9 cellular contexts compared by ENCODE assay signal in the genomic region with DNA sequence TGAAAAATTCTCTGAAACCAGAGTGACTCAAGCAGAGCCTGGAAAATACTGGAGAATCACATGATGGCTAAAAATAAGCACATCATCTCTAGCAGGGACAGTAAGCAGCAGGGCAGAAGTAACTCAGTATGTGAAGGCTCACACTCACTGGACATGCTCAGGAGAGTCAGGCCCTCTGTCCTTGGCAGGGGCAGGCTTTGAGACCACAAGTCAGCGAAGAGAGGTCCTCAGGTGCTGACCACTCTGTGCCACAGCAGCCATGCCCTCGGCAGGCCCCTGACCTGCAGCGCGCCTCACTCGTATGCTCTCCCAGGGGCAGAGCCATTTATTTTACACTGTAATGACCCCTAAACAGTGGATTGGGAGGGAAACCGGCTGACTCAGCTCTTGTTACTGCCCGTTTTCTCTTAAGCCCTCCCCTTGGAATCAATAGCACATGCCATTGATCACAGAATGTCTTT.
DNase-seq lines count a peak whose midpoint lies in the region; TF ChIP-seq lines count a peak whose summit lies in the region.
"Had no signal": no experiment of that assay in that cellular context is flagged by ENCODE, and none has a peak within 500 bp of the region (broad histone marks: within the 10 kb centered on the region; RNA-seq: fewer than 3 reads in every experiment).

No MANE protein-coding gene starts in this region.

- H3K27ac ChIP-seq in SK-N-SH (ENCODE audit: low read depth in 2 of 2, low read length in 1 of 2) (peak overlapping the region; percentile 53 to 71), mucosa of rectum (ENCODE audit: low read depth in 2 of 2, low read length in 2 of 2) (peak overlapping the region; percentile 2 to 38), temporal lobe (ENCODE audit: low read depth, low read length) (peak overlapping the region; percentile 91), RWPE1 (no peak overlapping the region)

- H4K20me1 ChIP-seq in SK-N-SH (ENCODE audit: insufficient read depth), result no peaks in the 10 kb centered on the region

- H3K9ac ChIP-seq in SK-N-SH (no peak overlapping the region), mucosa of rectum (ENCODE audit: low read depth in 1 of 2, low read length in 2 of 2) (no peak overlapping the region)

- no peak overlapping the region for H2AFZ ChIP-seq in SK-N-SH (ENCODE audit: low read depth)

- no peak for TF ChIP-seq RAD21 in SK-N-SH (IDR thresholded peaks at IDR 0.05; ENCODE audit: low read length)

- peak overlapping the region; percentile 31; the same call in 1 of the 2 replicates for H3K4me2 ChIP-seq in SK-N-SH

- H3K36me3 ChIP-seq in SK-N-SH (replicated peaks in 1 of 2; ENCODE audit: control insufficient read depth in 1 of 2, insufficient read depth in 2 of 2, low read length in 1 of 2), result no peaks in the 10 kb centered on the region
- no peaks in the 10 kb centered on the region for H3K36me3 ChIP-seq in mucosa of rectum (ENCODE audit: control insufficient read depth in 2 of 2, insufficient read depth in 2 of 2, low read length in 2 of 2)

- DNase-seq in SK-N-SH, result no peak
- DNase-seq in fibroblast of mammary gland (ENCODE audit: low read depth), result peak; percentile 79
- DNase-seq in activated gamma-delta T cell (lab: John Stamatoyannopoulos, UW), result no peak
- no peak for DNase-seq in ecto neural progenitor cell (ENCODE audit: low spot score)
- no peak for DNase-seq in RWPE1 (ENCODE audit: low spot score)
- no peak for DNase-seq in SK-N-DZ (ENCODE audit: low spot score)
- DNase-seq: activated B cell treated with CpG ODN at 0.5 μM for 24 hours had no signal

- 91% methylated on average over 5 of the region's 7 CpGs for WGBS in SK-N-SH (ENCODE audit: low lambda C conversion rate)

- TF ChIP-seq CTCF in SK-N-SH (IDR thresholded peaks at IDR 0.05) (no peak), fibroblast of mammary gland (conservative IDR thresholded peaks at IDR 0.05; ENCODE audit: control insufficient read depth, insufficient read depth, low read depth, low read length) (no peak), RWPE1 (conservative IDR thresholded peaks at IDR 0.05; ENCODE audit: low read depth) (no peak)

- TF ChIP-seq EP300 in SK-N-SH (IDR thresholded peaks at IDR 0.05; ENCODE audit: borderline replicate concordance in 1 of 2, low read depth in 1 of 2, low read length in 1 of 2), result no peak

- H3F3A ChIP-seq in SK-N-SH (replicated peaks; ENCODE audit: insufficient read depth), result no peaks in the 10 kb centered on the region

- no peak overlapping the region for H3K4me3 ChIP-seq in SK-N-SH (ENCODE audit: low read depth in 2 of 2, low read length in 1 of 2)
- H3K4me3 ChIP-seq in fibroblast of mammary gland (ENCODE audit: control insufficient read depth, low read depth, low read length), result no peak overlapping the region
- H3K4me3 ChIP-seq in mucosa of rectum (ENCODE audit: low read length in 2 of 2), result no peak overlapping the region

- no peaks in the 10 kb centered on the region for H3K9me2 ChIP-seq in SK-N-SH

- POLR2A ChIA-PET in SK-N-SH (lab: Yijun Ruan, JAX) (no interaction called here), RWPE1 (lab: Yijun Ruan, JAX; ENCODE audit: low non-redundant PET) (no interaction called here)

- H3K27me3 ChIP-seq in SK-N-SH (ENCODE audit: insufficient read depth) (no peaks in the 10 kb centered on the region), mucosa of rectum (ENCODE audit: control insufficient read depth in 2 of 2, insufficient read depth in 2 of 2, low read length in 2 of 2) (no peaks in the 10 kb centered on the region)

- CTCF ChIA-PET in SK-N-SH (lab: Yijun Ruan, JAX) (no interaction called here), RWPE1 (lab: Yijun Ruan, JAX) (no interaction called here)

- H3K4me1 ChIP-seq in SK-N-SH (ENCODE audit: control insufficient read depth in 1 of 2, insufficient read depth in 2 of 2, low read depth in 1 of 2, low read length in 1 of 2) (peaks cover 4 to 28% of the 10 kb centered on the region in 2 experiments; a peak in 3 of 4 replicates), mucosa of rectum (ENCODE audit: control insufficient read depth in 2 of 2, insufficient read depth in 2 of 2, low read length in 2 of 2) (peaks cover 0 to 3% of the 10 kb centered on the region in 2 donors)

- H3K9me3 ChIP-seq in SK-N-SH (no peaks in the 10 kb centered on the region), mucosa of rectum (ENCODE audit: control insufficient read depth in 2 of 2, low read length in 2 of 2) (no peaks in the 10 kb centered on the region)

- H3K79me2 ChIP-seq in SK-N-SH (ENCODE audit: insufficient read depth), result no peaks in the 10 kb centered on the region

TF ChIP-seq in SK-N-SH, 30 proteins besides CTCF, POLR2A, EP300 and RAD21:
- no peak for TF ChIP-seq MAX (IDR thresholded peaks at IDR 0.05; ENCODE audit: low read depth)
- TF ChIP-seq USF1 (IDR thresholded peaks at IDR 0.05; ENCODE audit: borderline replicate concordance, low read depth), result peak; percentile 31; the same call in 1 of the 2 replicates
